ENCODE assay signal across 1 cellular context in genomic region chr12:21527451-21528180, GRCh38.
TF ChIP-seq lines count a peak whose summit lies in the region.

No MANE protein-coding gene starts in this region.

TF ChIP-seq in A549, 52 proteins besides CTCF, POLR2A, EP300 and RAD21:
- peak; percentile 17; the same call in 1 of the 3 replicates for TF ChIP-seq SMC3 (IDR thresholded peaks at IDR 0.05)
- TF ChIP-seq PHF8 (IDR thresholded peaks at IDR 0.05; ENCODE audit: borderline replicate concordance, low read depth), result no peak
- no peak for TF ChIP-seq FOXS1 (CRISPR knock-in tag; IDR thresholded peaks at IDR 0.05)
- peak; percentile 61; the same call in 1 of the 2 replicates for TF ChIP-seq HDAC2 (IDR thresholded peaks at IDR 0.05)
- TF ChIP-seq ZFP36 (IDR thresholded peaks at IDR 0.05; ENCODE audit: borderline replicate concordance, partially characterized antibody), result no peak
- TF ChIP-seq RNF2 (IDR thresholded peaks at IDR 0.05; ENCODE audit: borderline replicate concordance, low read depth), result 0 out of 2 replicates have a peak, but pooled peaks have one; percentile 55
- no peak for TF ChIP-seq REST (IDR thresholded peaks at IDR 0.05)
- peak in 1 of 2 experiments; percentile 35; a peak in 1 of 5 replicates for TF ChIP-seq JUN (IDR thresholded peaks at IDR 0.05)
- peak; percentile 13; the same call in 1 of the 2 replicates for TF ChIP-seq MAX (IDR thresholded peaks at IDR 0.05)
- TF ChIP-seq PBX3 (IDR thresholded peaks at IDR 0.05), result no peak
